In genomic region chr11:119029340-119030028, GRCh38 we compare ENCODE assay signal across 1 cellular context.
A peak's percentile ranks its signal among the peaks of the same experiment; 100 is the strongest.
TF ChIP-seq lines count a peak whose summit lies in the region.

No MANE protein-coding gene starts in this region.

TF ChIP-seq in liver, 16 proteins besides CTCF, POLR2A, EP300 and RAD21 (continued from another document):
- no peak for TF ChIP-seq FOXA2 (IDR thresholded peaks at IDR 0.05)
- peak; percentile 87 for TF ChIP-seq SP1 (IDR thresholded peaks at IDR 0.05)
- TF ChIP-seq HNF4G (IDR thresholded peaks at IDR 0.05): no peak
- TF ChIP-seq RXRA (IDR thresholded peaks at IDR 0.05): peak; percentile 55 to 67
- peak in 1 of 2 donors; percentile 39 for TF ChIP-seq GABPA (IDR thresholded peaks at IDR 0.05 in 1 of 2, conservative IDR thresholded peaks at IDR 0.05 in 1 of 2)
- TF ChIP-seq NR2F2 (IDR thresholded peaks at IDR 0.05): peak; percentile 31
- peak; percentile 96 for TF ChIP-seq TAF1 (conservative IDR thresholded peaks at IDR 0.05)
- peak in 1 of 2 donors; percentile 7 for TF ChIP-seq JUND (IDR thresholded peaks at IDR 0.05)
- peak; percentile 17 for TF ChIP-seq ZBTB33 (IDR thresholded peaks at IDR 0.05)
- TF ChIP-seq HNF4A (conservative IDR thresholded peaks at IDR 0.05): peak; percentile 56 to 64
- no peak for TF ChIP-seq ATF3 (IDR thresholded peaks at IDR 0.05)
